ENCODE assay signal across 1 cellular context in the genomic region with DNA sequence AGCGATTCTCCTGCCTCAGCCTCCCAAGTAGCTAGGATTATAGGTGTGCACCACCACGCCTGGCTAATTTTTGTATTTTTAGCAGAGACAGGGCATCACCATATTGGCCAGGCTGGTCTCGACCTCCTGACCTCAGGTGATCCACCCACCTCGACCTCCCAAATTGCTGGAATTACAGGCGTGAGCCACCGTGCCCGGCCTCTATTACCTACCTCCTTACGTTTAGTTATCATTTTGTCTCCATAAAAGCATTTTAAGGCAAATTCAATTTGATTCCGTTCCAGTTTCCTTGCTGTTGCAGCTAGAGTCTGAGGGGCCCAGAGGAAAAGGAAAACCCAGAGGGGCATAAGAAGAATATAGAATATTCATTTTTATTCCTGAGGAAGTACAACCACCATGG.
TF ChIP-seq lines count a peak whose summit lies in the region.

No MANE protein-coding gene starts in this region.

TF ChIP-seq in H1, 55 proteins besides CTCF, POLR2A, EP300 and RAD21 (continued from another document):
- no peak for TF ChIP-seq CBX8 (IDR thresholded peaks at IDR 0.05; ENCODE audit: borderline replicate concordance, low read depth, low read length)
- no peak for TF ChIP-seq TEAD4 (IDR thresholded peaks at IDR 0.05; ENCODE audit: low read depth, low read length)
- TF ChIP-seq BACH1 (IDR thresholded peaks at IDR 0.05; ENCODE audit: low read length), result no peak
- TF ChIP-seq KDM1A (IDR thresholded peaks at IDR 0.05; ENCODE audit: borderline replicate concordance, low read length), result no peak
- no peak for TF ChIP-seq SIRT6 (IDR thresholded peaks at IDR 0.05; ENCODE audit: low read length)
- TF ChIP-seq RNF2 (IDR thresholded peaks at IDR 0.05; ENCODE audit: borderline replicate concordance, low read depth, low read length, missing control alignments, poor library complexity, severe bottlenecking), result no peak
- TF ChIP-seq YY1 (IDR thresholded peaks at IDR 0.05; ENCODE audit: low read depth, low read length), result no peak
- TF ChIP-seq EGR1 (IDR thresholded peaks at IDR 0.05; ENCODE audit: borderline replicate concordance, low read depth, low read length), result no peak
- TF ChIP-seq KDM5A (IDR thresholded peaks at IDR 0.05; ENCODE audit: low read length), result no peak
- TF ChIP-seq GABPA (IDR thresholded peaks at IDR 0.05; ENCODE audit: borderline replicate concordance, insufficient read depth, low read length), result no peak
- TF ChIP-seq SIN3A (conservative IDR thresholded peaks at IDR 0.05 in 1 of 2, IDR thresholded peaks at IDR 0.05 in 1 of 2; ENCODE audit: low read depth in 1 of 2, low read length in 2 of 2), result no peak
- no peak for TF ChIP-seq CHD2 (IDR thresholded peaks at IDR 0.05; ENCODE audit: low read length)
- no peak for TF ChIP-seq FOSL1 (IDR thresholded peaks at IDR 0.05; ENCODE audit: insufficient read depth, low read depth, low read length)
- TF ChIP-seq RBBP5 (IDR thresholded peaks at IDR 0.05; ENCODE audit: borderline replicate concordance, low read depth, low read length), result no peak
- no peak for TF ChIP-seq SP1 (IDR thresholded peaks at IDR 0.05; ENCODE audit: low read depth, low read length)
